Comparison of ENCODE assay signal across 17 cellular contexts in the genomic region with DNA sequence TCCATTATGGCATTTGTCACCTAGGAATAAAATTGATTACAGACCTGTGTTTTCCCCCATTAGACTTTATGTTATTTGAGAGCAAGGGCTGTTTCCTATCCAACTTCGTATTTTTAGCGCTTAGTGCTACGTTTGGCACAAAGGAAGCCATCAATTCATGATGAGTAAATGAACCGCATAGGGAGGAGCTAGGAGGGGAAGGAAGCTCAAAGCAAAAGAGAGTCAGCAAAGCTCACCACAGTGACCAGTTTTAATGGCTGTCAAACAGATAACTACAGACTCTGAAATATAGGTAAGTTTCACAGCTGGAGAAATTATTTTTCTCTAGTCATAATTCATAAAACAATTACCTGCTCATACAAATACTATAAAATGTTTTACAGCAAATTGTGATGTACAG. TPM values are rescaled to one million over a fixed set of nuclear protein-coding genes. Genes with fewer than 3 reads are reported as not detected.
"Had no signal": no experiment of that assay in that cellular context is flagged by ENCODE, and none has a peak within 500 bp of the region (broad histone marks: within the 10 kb centered on the region; RNA-seq: fewer than 3 reads in every experiment).

No MANE protein-coding gene starts in this region.

- H3K27ac ChIP-seq: gastroesophageal sphincter, parathyroid adenoma, sigmoid colon, spleen had no signal

- FAIRE-seq: astrocyte, bronchial epithelial cell had no signal

- H3K4me3 Mint-ChIP-seq: endodermal cell had no signal

- H3K27ac Mint-ChIP-seq: endodermal cell had no signal

- H3K4me3 ChIP-seq: gastroesophageal sphincter, lung, sigmoid colon, spleen had no signal

- ATAC-seq: gastroesophageal sphincter had no signal

- H3K9me3 ChIP-seq: gastroesophageal sphincter, sigmoid colon, spleen had no signal

- H3K4me1 ChIP-seq: gastroesophageal sphincter, parathyroid adenoma, spleen had no signal

- H3K27me3 ChIP-seq: gastroesophageal sphincter, sigmoid colon, spleen had no signal

- H3K36me3 ChIP-seq: gastroesophageal sphincter, sigmoid colon, spleen had no signal

- DNase-seq: activated CD4-positive, alpha-beta T cell treated with anti-CD3 and anti-CD28 coated beads, Interleukin-2, amount 50 U/mL, for 4 hours; activated CD4-positive, CD25-positive, alpha-beta regulatory T cell; activated CD8-positive, alpha-beta memory T cell treated with anti-CD3 and anti-CD28 coated beads, Interleukin-2, amount 50 U/mL, for 48 hours; activated naive CD4-positive, alpha-beta T cell; endodermal cell; islet precursor cell; midbrain; sigmoid colon; spleen had no signal

RNA-seq across cellular contexts. Expression of a gene that starts 6.9 kb away (rescaled TPM):
- total RNA-seq: bronchial epithelial cell, dermis microvascular lymphatic vessel endothelial cell, epithelial cell of proximal tubule, myocyte had no signal
